10 cellular contexts compared by ENCODE assay signal in genomic region chr15:60390931-60391501, GRCh38. TPM values are rescaled to one million over a fixed set of nuclear protein-coding genes. Genes with fewer than 3 reads are reported as not detected.
A peak's percentile ranks its signal among the peaks of the same experiment; 100 is the strongest.
DNase-seq lines count a peak whose midpoint lies in the region; ATAC-seq, FAIRE-seq and TF ChIP-seq lines count a peak whose summit lies in the region.
"Had no signal": no experiment of that assay in that cellular context is flagged by ENCODE, and none has a peak within 500 bp of the region (broad histone marks: within the 10 kb centered on the region; RNA-seq: fewer than 3 reads in every experiment).

No MANE protein-coding gene starts in this region.

- peak; percentile 63 for DNase-seq in AG08396 (ENCODE audit: low spot score)
- peak in 3 of 4 donors; percentile 15 to 48 (median 19) for DNase-seq in body of pancreas
- DNase-seq in HepG2 (ENCODE audit: low spot score): peak; percentile 88
- peak; percentile 72 for DNase-seq in urothelium cell line (ENCODE audit: low spot score)
- no peak for DNase-seq in NK-92 treated with Interleukin-12 subunit alpha and Interleukin-12 subunit beta, amount 100 ng/mL, for 24 hours (lab: John Stamatoyannopoulos, UW)

- 60 to 61% methylated on average over 6 of the region's 6 CpGs for WGBS in body of pancreas, 2 donors
- WGBS in HepG2 (ENCODE audit: low lambda C conversion rate): 41% methylated on average over 6 of the region's 6 CpGs

- TF ChIP-seq POLR2A in body of pancreas (IDR thresholded peaks at IDR 0.05): no peak
- peak in 1 of 2 experiments; percentile 65; a peak in 2 of 4 replicates for TF ChIP-seq POLR2A in HepG2 (IDR thresholded peaks at IDR 0.05; ENCODE audit: insufficient read depth in 1 of 2, low read depth in 2 of 2, low read length in 2 of 2)

- H3K27ac ChIP-seq in body of pancreas: peak overlapping the region; percentile 6 to 98 (median 96)
- H3K27ac ChIP-seq in HepG2 (ENCODE audit: extremely low read length, insufficient read depth, low read length): peak overlapping the region; percentile 96
- H3K27ac ChIP-seq: cardiac muscle cell had no signal

- peaks cover 56 to 65% (median 56%) of the 10 kb centered on the region in 3 donors for H3K4me1 Mint-ChIP-seq in IgD-negative memory B cell

- peaks cover 79% of the 10 kb centered on the region for H3K79me2 ChIP-seq in HepG2 (ENCODE audit: insufficient read depth, low read length)

- H3K4me1 ChIP-seq in body of pancreas (peaks cover 68% of the 10 kb centered on the region), HepG2 (ENCODE audit: insufficient read depth, low read length) (peaks cover 94% of the 10 kb centered on the region)

- H3K27me3 ChIP-seq in body of pancreas (no peaks in the 10 kb centered on the region), HepG2 (ENCODE audit: control insufficient read depth in 1 of 2, insufficient read depth in 2 of 2, low read length in 2 of 2) (no peaks in the 10 kb centered on the region)
- H3K27me3 ChIP-seq: cardiac muscle cell had no signal

- in situ Hi-C loops in HepG2 (cut with HindIII; ENCODE audit: extremely low pct_ligation_motif_present, low pct_unique_long_range_greater_than_20kb): no loop called here

- intact Hi-C loops in body of pancreas (cut with DNase I): no loop called here
- intact Hi-C loops in HepG2 (cut with micrococcal nuclease; ENCODE audit: unreplicated experiment): loop anchor here (5.0 kb wide), 2 partner anchors 51 to 86 kb away; partner anchors contain the start of gene ICE2

- POLR2A ChIA-PET in HepG2 (lab: Yijun Ruan, JAX): interaction anchor here (1.0 to 6.1 kb wide), 5 partner anchors 9 to 16 kb away, joined by 3 to 117 read pairs (median 6); no protein-coding TSS in a partner anchor

- H3K4me3 Mint-ChIP-seq in IgD-negative memory B cell: peak overlapping the region in 2 of 4 donors; percentile 69 to 87
- H3K4me3 Mint-ChIP-seq: stimulated activated naive CD8-positive, alpha-beta T cell treated with anti-CD3 and anti-CD28 coated beads, Interleukin-15, Interleukin-2, amounts not matched to agents 100 ng/mL and 50 ng/mL, for 24 hours had no signal

- H2AFZ ChIP-seq in HepG2 (ENCODE audit: low read length): no peak overlapping the region

- TF ChIP-seq RAD21 in HepG2 (CRISPR knock-in tag; IDR thresholded peaks at IDR 0.05): no peak

- H3K36me3 ChIP-seq in body of pancreas (replicated peaks in 1 of 2; ENCODE audit: insufficient read depth in 1 of 2, low read depth in 2 of 2): no peaks in the 10 kb centered on the region
- H3K36me3 ChIP-seq in HepG2 (replicated peaks in 1 of 2; ENCODE audit: control insufficient read depth in 1 of 2, insufficient read depth in 2 of 2, low read length in 2 of 2): peaks cover 1 to 13% of the 10 kb centered on the region in 2 experiments; a peak in 4 of 5 replicates
- H3K36me3 ChIP-seq: cardiac muscle cell had no signal

- peak; percentile 8 for ATAC-seq in body of pancreas
- peak; percentile 23 for ATAC-seq in HepG2
- no peak for ATAC-seq in HG03565 (IDR thresholded peaks at IDR 0.05; ENCODE audit: unreplicated experiment)
- ATAC-seq in GM19395 (IDR thresholded peaks at IDR 0.05; ENCODE audit: unreplicated experiment): no peak

- no peaks in the 10 kb centered on the region for H3K27me3 Mint-ChIP-seq in IgD-negative memory B cell

- peak overlapping the region in 2 of 3 donors; percentile 34 to 63 for H3K27ac Mint-ChIP-seq in IgD-negative memory B cell
- H3K27ac Mint-ChIP-seq: stimulated activated naive CD8-positive, alpha-beta T cell treated with anti-CD3 and anti-CD28 coated beads, Interleukin-15, Interleukin-2, amounts not matched to agents 100 ng/mL and 50 ng/mL, for 24 hours had no signal

- TF ChIP-seq CTCF in body of pancreas (IDR thresholded peaks at IDR 0.05): no peak
- TF ChIP-seq CTCF in HepG2 (CRISPR knock-in tag; IDR thresholded peaks at IDR 0.05): no peak

- H3K36me3 Mint-ChIP-seq in IgD-negative memory B cell: no peaks in the 10 kb centered on the region

- H3K9me3 Mint-ChIP-seq in IgD-negative memory B cell: no peaks in the 10 kb centered on the region
- H3K9me3 Mint-ChIP-seq: stimulated activated naive CD8-positive, alpha-beta T cell treated with anti-CD3 and anti-CD28 coated beads, Interleukin-15, Interleukin-2, amounts not matched to agents 100 ng/mL and 50 ng/mL, for 24 hours had no signal

- no TSS peak for BruUV-seq in HepG2 (replicated peaks; lab: Mats Ljungman, UMichigan)

- H3K9ac ChIP-seq in HepG2 (ENCODE audit: insufficient read depth, low read depth, low read length): peak overlapping the region; percentile 79

- peak overlapping the region; percentile 59 for H3K4me2 ChIP-seq in HepG2 (ENCODE audit: low read depth, low read length)

- FAIRE-seq in HepG2 (lab: Jason Lieb, UNC) (peak; percentile 72), urothelium cell line (lab: Jason Lieb, UNC) (no peak)

- peak; percentile 41 to 63; a peak in 1 of 4 replicates for TF ChIP-seq EP300 in HepG2 (IDR thresholded peaks at IDR 0.05; ENCODE audit: low read depth in 2 of 2, low read length in 2 of 2)
- no peak for TF ChIP-seq EP300 in HepG2 (CRISPR knock-in tag; IDR thresholded peaks at IDR 0.05; ENCODE audit: borderline replicate concordance)

- H3K4me3 ChIP-seq in body of pancreas (no peak overlapping the region), HepG2 (replicated peaks in 1 of 3; ENCODE audit: insufficient read depth in 1 of 3, low read depth in 2 of 3, low read length in 3 of 3) (peak overlapping the region in 1 of 3 experiments; percentile 12; a peak in 1 of 6 replicates)
- H3K4me3 ChIP-seq: cardiac muscle cell had no signal

- H4K20me1 ChIP-seq in HepG2 (ENCODE audit: insufficient read depth, low read length): no peaks in the 10 kb centered on the region

- CTCF ChIA-PET in HepG2 (lab: Yijun Ruan, JAX; ENCODE audit: low intra/inter-chr PET ratio, low total read pairs): no interaction called here

- H3K9me3 ChIP-seq in body of pancreas (no peaks in the 10 kb centered on the region), HepG2 (ENCODE audit: low read length) (no peaks in the 10 kb centered on the region)

TF ChIP-seq in HepG2, 621 proteins besides CTCF, POLR2A, EP300 and RAD21 (continues in another document):
- no peak for TF ChIP-seq MTF1 (CRISPR knock-in tag; IDR thresholded peaks at IDR 0.05)
- peak; percentile 56 for TF ChIP-seq XRCC5 (optimal IDR thresholded peaks at IDR 0.05; ENCODE audit: low read length)
- TF ChIP-seq YEATS2 (CRISPR knock-in tag; IDR thresholded peaks at IDR 0.05; ENCODE audit: borderline replicate concordance): 0 out of 2 replicates have a peak, but pooled peaks have one; percentile 35
- TF ChIP-seq ZNF501 (CRISPR knock-in tag; IDR thresholded peaks at IDR 0.05): no peak
- TF ChIP-seq PAXIP1 (CRISPR knock-in tag; conservative IDR thresholded peaks at IDR 0.05): peak; percentile 38; the same call in 1 of the 2 replicates

RNA-seq across cellular contexts. Expression of gene ANXA2, which starts 6.8 kb away (rescaled TPM):
- polyA plus RNA-seq in IgD-negative memory B cell (462 TPM), HepG2 (2011; rRNA removed) (530 and 613 TPM in 2 replicates)
- total RNA-seq in body of pancreas (100 to 1,000 TPM; 265 to 341 TPM), HepG2 (2016; rRNA removed; fragmentation: Illumina TruSeq; extraction: Trizol) (196 and 233 TPM in 2 replicates)
- 267 and 332 TPM in 2 replicates for total RNA-seq in HepG2 (2016; cell fraction: cytosol; rRNA removed; fragmentation: Illumina TruSeq; extraction: Trizol; ENCODE audit: low read depth)
- 199 and 222 TPM in 2 replicates for total RNA-seq in HepG2 (2016; cell fraction: insoluble cytoplasmic fraction; rRNA removed; fragmentation: Illumina TruSeq; extraction: Trizol)
- 458 TPM in 2 replicates for total RNA-seq in HepG2 (2016; cell fraction: membrane; rRNA removed; fragmentation: Illumina TruSeq; extraction: Trizol)
- total RNA-seq in HepG2 (2016; cell fraction: nucleus; rRNA removed; fragmentation: Illumina TruSeq; extraction: Trizol): 71.2 and 77.0 TPM in 2 replicates
- 1,111 and 1,129 TPM in 2 replicates for polyA plus RNA-seq in HepG2 (2011; cell fraction: cytosol; rRNA removed)
- polyA plus RNA-seq in HepG2 (2011; cell fraction: nucleus; rRNA removed): 334 and 382 TPM in 2 replicates
- 408 and 609 TPM in 2 replicates for polyA plus RNA-seq in HepG2 (2012)
- polyA plus RNA-seq in HepG2 (2016; cell fraction: cytosol; fragmentation: Illumina TruSeq; extraction: Trizol; ENCODE audit: low read depth): 359 and 376 TPM in 2 replicates
- 206 and 224 TPM in 2 replicates for polyA plus RNA-seq in HepG2 (2016; cell fraction: insoluble cytoplasmic fraction; fragmentation: Illumina TruSeq; extraction: Trizol; ENCODE audit: low read depth)
- 410 and 414 TPM in 2 replicates for polyA plus RNA-seq in HepG2 (2016; cell fraction: membrane; fragmentation: Illumina TruSeq; extraction: Trizol; ENCODE audit: low read depth)
- polyA plus RNA-seq in HepG2 (2016; cell fraction: nucleus; fragmentation: Illumina TruSeq; extraction: Trizol; ENCODE audit: insufficient read depth, low read depth): 104 and 114 TPM in 2 replicates
- 575 and 2,115 TPM in 2 replicates for polyA minus RNA-seq in HepG2 (2011; rRNA and poly(A)+ RNA removed; ENCODE audit: low replicate concordance)
- polyA minus RNA-seq in HepG2 (2011; cell fraction: cytosol; rRNA and poly(A)+ RNA removed): 200 and 206 TPM in 2 replicates
- polyA minus RNA-seq in HepG2 (2011; cell fraction: nucleus; rRNA and poly(A)+ RNA removed): 181 and 211 TPM in 2 replicates

Comparison
In these comparisons a context has a peak if more than half of its experiments do, and no peak if none do; other contexts are left out.
1. ATAC-seq: peak in body of pancreas (single experiment) and HepG2 (single experiment); none in HG03565 (single experiment) and GM19395 (single experiment).